1 cellular context compared by ENCODE assay signal in genomic region chr13:44243198-44243852, GRCh38.
TF ChIP-seq lines count a peak whose summit lies in the region.

No MANE protein-coding gene starts in this region.

TF ChIP-seq in K562, 482 proteins besides CTCF, POLR2A, EP300 and RAD21 (continued from another document and continues in another):
- TF ChIP-seq AFF4 (CRISPR knock-in tag; IDR thresholded peaks at IDR 0.05), result 0 out of 2 replicates have a peak, but pooled peaks have one; percentile 29
- TF ChIP-seq RBM39 (optimal IDR thresholded peaks at IDR 0.05; ENCODE audit: low read depth, low read length), result no peak
- TF ChIP-seq SMAD3 (CRISPR knock-in tag; conservative IDR thresholded peaks at IDR 0.05), result no peak
- TF ChIP-seq NR2C2 (CRISPR knock-in tag; IDR thresholded peaks at IDR 0.05), result no peak
- peak; percentile 64; the same call in 1 of the 2 replicates for TF ChIP-seq NR2C2 (tag; IDR thresholded peaks at IDR 0.05)
- peak in 1 of 2 experiments; percentile 55; a peak in 1 of 4 replicates for TF ChIP-seq MAZ (CRISPR knock-in tag; conservative IDR thresholded peaks at IDR 0.05 in 1 of 2, IDR thresholded peaks at IDR 0.05 in 1 of 2)
- TF ChIP-seq ILK (tag; IDR thresholded peaks at IDR 0.05; ENCODE audit: borderline replicate concordance, low read depth), result no peak
- no peak for TF ChIP-seq NCOA4 (IDR thresholded peaks at IDR 0.05; ENCODE audit: partially characterized antibody)
- TF ChIP-seq HLTF (IDR thresholded peaks at IDR 0.05), result no peak
- peak; percentile 64 for TF ChIP-seq SMC3 (conservative IDR thresholded peaks at IDR 0.05; ENCODE audit: insufficient read depth, low read depth, low read length)
- no peak for TF ChIP-seq MITF (IDR thresholded peaks at IDR 0.05)
- TF ChIP-seq ATF2 (CRISPR knock-in tag; IDR thresholded peaks at IDR 0.05), result no peak
- TF ChIP-seq TGIF2 (CRISPR knock-in tag; IDR thresholded peaks at IDR 0.05), result no peak
- TF ChIP-seq PRDM10 (IDR thresholded peaks at IDR 0.05; ENCODE audit: partially characterized antibody), result peak; percentile 9
- no peak for TF ChIP-seq MAFF (IDR thresholded peaks at IDR 0.05; ENCODE audit: low read length)
- TF ChIP-seq CHD1 (IDR thresholded peaks at IDR 0.05; ENCODE audit: low read length), result no peak
- no peak for TF ChIP-seq BRD9 (IDR thresholded peaks at IDR 0.05; ENCODE audit: low read depth, partially characterized antibody)
- peak; percentile 67 for TF ChIP-seq CTBP1 (IDR thresholded peaks at IDR 0.05; ENCODE audit: borderline replicate concordance)
- peak; percentile 72; the same call in 1 of the 2 replicates for TF ChIP-seq FOSL1 (tag; conservative IDR thresholded peaks at IDR 0.05)
- no peak for TF ChIP-seq ZNF764 (CRISPR knock-in tag; IDR thresholded peaks at IDR 0.05; ENCODE audit: low read depth)
- TF ChIP-seq CREB1 (IDR thresholded peaks at IDR 0.05), result no peak
- 0 out of 2 replicates have a peak, but pooled peaks have one; percentile 34 for TF ChIP-seq CREB1 (CRISPR knock-in tag; IDR thresholded peaks at IDR 0.05)
- TF ChIP-seq HSF4 (CRISPR knock-in tag; IDR thresholded peaks at IDR 0.05; ENCODE audit: borderline replicate concordance), result no peak
- TF ChIP-seq JUN (IDR thresholded peaks at IDR 0.05; ENCODE audit: borderline replicate concordance, low read depth, low read length), result 0 out of 2 replicates have a peak, but pooled peaks have one; percentile 32
- no peak for TF ChIP-seq JUN (CRISPR knock-in tag; IDR thresholded peaks at IDR 0.05; ENCODE audit: borderline replicate concordance)
- TF ChIP-seq VEZF1 (CRISPR knock-in tag; IDR thresholded peaks at IDR 0.05), result peak; percentile 83
- no peak for TF ChIP-seq ZNF133 (CRISPR knock-in tag; IDR thresholded peaks at IDR 0.05)
- peak; percentile 47; the same call in 1 of the 2 replicates for TF ChIP-seq ATF3 (IDR thresholded peaks at IDR 0.05)
- TF ChIP-seq ATF3 (CRISPR knock-in tag; conservative IDR thresholded peaks at IDR 0.05), result no peak
- peak; percentile 97 for TF ChIP-seq MEIS2 (IDR thresholded peaks at IDR 0.05; ENCODE audit: partially characterized antibody)
- 0 out of 2 replicates have a peak, but pooled peaks have one; percentile 52 for TF ChIP-seq ARID2 (IDR thresholded peaks at IDR 0.05)
- TF ChIP-seq LCOR (CRISPR knock-in tag; IDR thresholded peaks at IDR 0.05), result 0 out of 2 replicates have a peak, but pooled peaks have one; percentile 46
- TF ChIP-seq GABPB1 (CRISPR knock-in tag; IDR thresholded peaks at IDR 0.05), result peak; percentile 51; the same call in 1 of the 2 replicates
- no peak for TF ChIP-seq PHB2 (IDR thresholded peaks at IDR 0.05; ENCODE audit: low read depth)
- TF ChIP-seq CUX1 (CRISPR knock-in tag; IDR thresholded peaks at IDR 0.05), result no peak
- TF ChIP-seq HOMEZ (CRISPR knock-in tag; IDR thresholded peaks at IDR 0.05), result no peak
- TF ChIP-seq ZBTB34 (CRISPR knock-in tag; IDR thresholded peaks at IDR 0.05), result no peak
